ENCODE assay signal across 16 cellular contexts in genomic region chr1:17289756-17290155, GRCh38. TPM values are rescaled to one million over a fixed set of nuclear protein-coding genes. Genes with fewer than 3 reads are reported as not detected.
DNase-seq lines count a peak whose midpoint lies in the region; TF ChIP-seq lines count a peak whose summit lies in the region.
"Had no signal": no experiment of that assay in that cellular context is flagged by ENCODE, and none has a peak within 500 bp of the region (broad histone marks: within the 10 kb centered on the region; RNA-seq: fewer than 3 reads in every experiment).

No MANE protein-coding gene starts in this region.

- no peak for TF ChIP-seq CTCF in fibroblast of pulmonary artery (IDR thresholded peaks at IDR 0.05; ENCODE audit: low read length, missing control alignments)

- H3K27me3 ChIP-seq in skeletal muscle satellite cell (ENCODE audit: control insufficient read depth, insufficient read depth, low read length): peaks cover 45% of the 10 kb centered on the region
- H3K27me3 ChIP-seq: ascending aorta had no signal

- H3K9ac ChIP-seq in skeletal muscle satellite cell (ENCODE audit: low read depth, low read length): no peak overlapping the region

- no peaks in the 10 kb centered on the region for H3K36me3 ChIP-seq in skeletal muscle satellite cell (ENCODE audit: insufficient read depth, low read length)
- H3K36me3 ChIP-seq: ascending aorta, tibial nerve had no signal

- H3K4me3 ChIP-seq in fibroblast of pulmonary artery (replicated peaks; ENCODE audit: low read depth, low read length): no peak overlapping the region
- no peak overlapping the region for H3K4me3 ChIP-seq in skeletal muscle satellite cell (ENCODE audit: low read length)
- H3K4me3 ChIP-seq: ascending aorta, tibial nerve had no signal

- peak; percentile 73 for DNase-seq in HCEC 1CT
- peak; percentile 14 for DNase-seq in amniotic epithelial cell (ENCODE audit: low read depth)
- DNase-seq in fibroblast of pulmonary artery (ENCODE audit: low read depth): peak; percentile 9
- no peak for DNase-seq in NOMO-1 treated with dmso at 0.1 percent for 144 hours (lab: John Stamatoyannopoulos, UW; ENCODE audit: unreplicated experiment)
- no peak for DNase-seq in occipital lobe (lab: John Stamatoyannopoulos, UW)
- DNase-seq in NCI-H187 treated with DMSO at 0.1 percent for 48 hours (lab: John Stamatoyannopoulos, UW): no peak
- DNase-seq in COLO668 (lab: John Stamatoyannopoulos, UW; ENCODE audit: unreplicated experiment): no peak
- DNase-seq: activated CD8-positive, alpha-beta T cell treated with anti-CD3 and anti-CD28 coated beads for 36 hours; DMS79; head of caudate nucleus; NK-92 treated with Interleukin-12 subunit alpha and Interleukin-12 subunit beta, amount 100 ng/mL, for 24 hours had no signal

- no peaks in the 10 kb centered on the region for H3K9me3 ChIP-seq in skeletal muscle satellite cell (replicated peaks; ENCODE audit: low read length)
- H3K9me3 ChIP-seq: ascending aorta had no signal

- H3K4me1 ChIP-seq in skeletal muscle satellite cell (ENCODE audit: control insufficient read depth, insufficient read depth, low read length): peaks cover 10% of the 10 kb centered on the region
- H3K4me1 ChIP-seq: ascending aorta, tibial nerve had no signal

- peak overlapping the region; percentile 17 for H3K4me2 ChIP-seq in skeletal muscle satellite cell (ENCODE audit: low read length)

RNA-seq across cellular contexts. Expression of gene PADI4, which starts 18.2 kb away (rescaled TPM):
- total RNA-seq in skeletal muscle satellite cell (2012; rRNA removed): not detected in 2 replicates
- not detected for total RNA-seq in occipital lobe
- total RNA-seq: activated T-helper 2 cell treated with anti-CD3 and anti-CD28 coated beads, Interferon-gamma antibody, Interleukin-2, Interleukin-4, amounts not matched to agents 10 μg/mL and 5 μg/mL and 100 μg/mL, durations not matched to agents 14 hours and 24 hours and 36 hours; ascending aorta; SK-MEL-5; tibial nerve had no signal

RNA-seq across cellular contexts. Expression of gene PADI3, which starts 40.9 kb away (rescaled TPM):
- total RNA-seq in skeletal muscle satellite cell (2012; rRNA removed): not detected in 2 replicates
- not detected for total RNA-seq in occipital lobe
- total RNA-seq: activated CD8-positive, alpha-beta T cell treated with anti-CD3 and anti-CD28 coated beads for 36 hours; activated T-helper 2 cell treated with anti-CD3 and anti-CD28 coated beads, Interferon-gamma antibody, Interleukin-2, Interleukin-4, amounts not matched to agents 10 μg/mL and 5 μg/mL and 100 μg/mL, durations not matched to agents 14 hours and 24 hours and 36 hours; ascending aorta; tibial nerve had no signal

Comparison
In these comparisons a context has a peak if more than half of its experiments do, and no peak if none do; other contexts are left out.
1. DNase-seq: peak in HCEC 1CT (single experiment), amniotic epithelial cell (single experiment) and fibroblast of pulmonary artery (single experiment); none in NOMO-1 treated with dmso at 0.1 percent for 144 hours (single experiment), occipital lobe (single experiment), NCI-H187 treated with DMSO at 0.1 percent for 48 hours (single experiment) and COLO668 (single experiment).